10 cellular contexts compared by ENCODE assay signal in genomic region chr7:134920026-134920758, GRCh38.
DNase-seq lines count a peak whose midpoint lies in the region; TF ChIP-seq lines count a peak whose summit lies in the region.
"Had no signal": no experiment of that assay in that cellular context is flagged by ENCODE, and none has a peak within 500 bp of the region (broad histone marks: within the 10 kb centered on the region; RNA-seq: fewer than 3 reads in every experiment).

No MANE protein-coding gene starts in this region.

- TF ChIP-seq POLR2A in adrenal gland (IDR thresholded peaks at IDR 0.05) = no peak

- no peaks in the 10 kb centered on the region for H3K9me3 ChIP-seq in adrenal gland (replicated peaks in 1 of 3)

- DNase-seq in EH (ENCODE audit: low read depth) = peak; percentile 97
- DNase-seq in HCEC 1CT = peak; percentile 90
- DNase-seq in amniotic epithelial cell (ENCODE audit: low read depth) = peak; percentile 84
- DNase-seq in myocyte (ENCODE audit: low read depth) = peak; percentile 47
- DNase-seq in COR-L47 (lab: John Stamatoyannopoulos, UW) = no peak
- no peak for DNase-seq in adrenal gland
- DNase-seq in activated CD4-positive, alpha-beta T cell treated with anti-CD3 and anti-CD28 coated beads for 4 hours = no peak
- no peak for DNase-seq in pons (ENCODE audit: low spot score)
- DNase-seq: cerebellar nuclear complex, NCI-H2227 treated with DMSO at 0.1 percent for 48 hours had no signal

- no peak for TF ChIP-seq CTCF in adrenal gland (IDR thresholded peaks at IDR 0.05)

- WGBS in adrenal gland, 4 donors = 81 to 91% (median 87%) methylated on average over 2 of the region's 2 CpGs

- no peak overlapping the region for H3K27ac ChIP-seq in adrenal gland

- no peaks in the 10 kb centered on the region for H3K27me3 ChIP-seq in adrenal gland

- intact Hi-C loops in adrenal gland (cut with DNase I) = no loop called here

- peaks cover 0 to 6% of the 10 kb centered on the region in 2 donors for H3K4me1 ChIP-seq in adrenal gland (replicated peaks in 1 of 2)

- H3K4me3 ChIP-seq in adrenal gland = no peak overlapping the region

- no peaks in the 10 kb centered on the region for H3K36me3 ChIP-seq in adrenal gland (replicated peaks in 1 of 2)

Comparison
In these comparisons a context has a peak if more than half of its experiments do, and no peak if none do; other contexts are left out.
1. DNase-seq: peak in EH (single experiment), HCEC 1CT (single experiment), amniotic epithelial cell (single experiment) and myocyte (single experiment); none in COR-L47 (single experiment), adrenal gland (0 of 7), activated CD4-positive, alpha-beta T cell treated with anti-CD3 and anti-CD28 coated beads for 4 hours (0 of 2) and pons (single experiment).